Comparison of ENCODE assay signal across 8 cellular contexts in the genomic region with DNA sequence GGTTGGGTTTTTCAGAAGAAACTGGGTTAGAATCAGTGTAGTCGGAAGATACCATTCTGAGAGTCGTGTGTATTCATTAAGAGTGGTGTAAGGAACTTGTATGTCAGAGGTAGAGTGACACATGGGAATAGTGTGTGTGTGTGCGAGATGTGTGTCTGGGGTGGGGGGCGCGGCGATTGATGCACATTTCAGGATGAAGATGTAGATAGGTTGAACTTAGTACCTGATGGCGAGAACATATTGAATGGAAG. TPM values are rescaled to one million over a fixed set of nuclear protein-coding genes. Genes with fewer than 3 reads are reported as not detected.
DNase-seq lines count a peak whose midpoint lies in the region; ATAC-seq and TF ChIP-seq lines count a peak whose summit lies in the region.

No MANE protein-coding gene starts in this region.

- TF ChIP-seq CTCF in GM12864 (IDR thresholded peaks at IDR 0.05; ENCODE audit: low read depth, low read length, missing control alignments) (no peak), fibroblast of the aortic adventitia (IDR thresholded peaks at IDR 0.05; ENCODE audit: insufficient read depth, low read length) (no peak), sigmoid colon (IDR thresholded peaks at IDR 0.05) (no peak)

- H3K36me3 ChIP-seq in sigmoid colon: no peaks in the 10 kb centered on the region

- H3K27me3 Mint-ChIP-seq in T-cell: no peaks in the 10 kb centered on the region

- intact Hi-C loops in sigmoid colon (cut with DNase I): loop anchor here (2.0 to 5.0 kb wide), 4 partner anchors 39 to 192 kb away; no protein-coding TSS in a partner anchor

- H3K4me3 Mint-ChIP-seq in T-cell: peak overlapping the region in 2 of 3 donors; percentile 97 to 98

- H3K4me3 ChIP-seq in GM12864 (ENCODE audit: low read depth, low read length) (peak overlapping the region; percentile 86), fibroblast of the aortic adventitia (ENCODE audit: low read depth, low read length) (peak overlapping the region; percentile 89), sigmoid colon (peak overlapping the region; percentile 68 to 100 (median 91))

- peaks cover 0 to 49% (median 36%) of the 10 kb centered on the region in 4 donors for H3K4me1 ChIP-seq in sigmoid colon

- POLR2A ChIA-PET in T-cell (lab: Charles Lee): interaction anchor here in 1 of 2 donors (0.6 to 1.1 kb wide), 3 partner anchors 35 to 161 kb away, joined by 3 to 4 read pairs (median 3); no protein-coding TSS in a partner anchor

- peak overlapping the region; percentile 98 to 100 for H3K27ac Mint-ChIP-seq in T-cell

- no peaks in the 10 kb centered on the region for H3K36me3 Mint-ChIP-seq in T-cell

- CTCF ChIA-PET in T-cell (lab: Charles Lee): interaction anchor here in 1 of 2 donors (1.6 kb wide), 1 partner anchor 160 kb away, joined by 5 read pairs; no protein-coding TSS in a partner anchor

- ATAC-seq in T-cell (replicated peaks in 1 of 4): no peak

- peak overlapping the region in 3 of 4 donors; percentile 94 to 96 (median 96) for H3K27ac ChIP-seq in sigmoid colon

- no peaks in the 10 kb centered on the region for H3K9me3 Mint-ChIP-seq in T-cell

- no peaks in the 10 kb centered on the region for H3K27me3 ChIP-seq in sigmoid colon

- DNase-seq in GM12864 (ENCODE audit: low read depth) (no peak), T-cell (no peak), fibroblast of the aortic adventitia (ENCODE audit: low read depth) (no peak), sigmoid colon (no peak), NCI-H526 treated with DMSO at 0.1 percent for 48 hours (lab: John Stamatoyannopoulos, UW) (no peak), DMS53 (lab: John Stamatoyannopoulos, UW) (no peak), OCI-M1 (lab: John Stamatoyannopoulos, UW) (no peak), KG1 (lab: John Stamatoyannopoulos, UW) (no peak)

- no peak for TF ChIP-seq EP300 in sigmoid colon (IDR thresholded peaks at IDR 0.05)

- WGBS in sigmoid colon, 2 donors: 21 to 25% methylated on average over 7 of the region's 7 CpGs

- no peaks in the 10 kb centered on the region for H3K9me3 ChIP-seq in sigmoid colon

- peaks cover 13 to 27% (median 24%) of the 10 kb centered on the region in 3 donors for H3K4me1 Mint-ChIP-seq in T-cell

- TF ChIP-seq POLR2A in sigmoid colon (IDR thresholded peaks at IDR 0.05): no peak

RNA-seq across cellular contexts. Expression of a gene that starts 0.9 kb away (rescaled TPM):
- total RNA-seq in T-cell (10 to 100 TPM; 52.6 to 59.0 (median 54.6) TPM), fibroblast of the aortic adventitia (ENCODE audit: low replicate concordance) (6.9 and 29.0 TPM in 2 replicates), sigmoid colon (10 to 100 TPM; 31.0 to 46.5 (median 35.2) TPM)
- 10 to 100 TPM; 16.8 to 34.0 (median 31.1) TPM for polyA plus RNA-seq in sigmoid colon

RNA-seq across cellular contexts. Expression of a gene that starts 55.0 kb away (rescaled TPM):
- total RNA-seq in T-cell: under 1 TPM in 1 of 5 donors, not detected in 4; 0.16 TPM
- total RNA-seq in fibroblast of the aortic adventitia (ENCODE audit: low replicate concordance): 0.49 and 3.4 TPM in 2 replicates
- 1 to 10 TPM; 3.6 to 5.5 (median 4.7) TPM for total RNA-seq in sigmoid colon
- under 1 TPM; under 0.01 to 0.69 (median under 0.01) TPM for polyA plus RNA-seq in sigmoid colon
